In the genomic region with DNA sequence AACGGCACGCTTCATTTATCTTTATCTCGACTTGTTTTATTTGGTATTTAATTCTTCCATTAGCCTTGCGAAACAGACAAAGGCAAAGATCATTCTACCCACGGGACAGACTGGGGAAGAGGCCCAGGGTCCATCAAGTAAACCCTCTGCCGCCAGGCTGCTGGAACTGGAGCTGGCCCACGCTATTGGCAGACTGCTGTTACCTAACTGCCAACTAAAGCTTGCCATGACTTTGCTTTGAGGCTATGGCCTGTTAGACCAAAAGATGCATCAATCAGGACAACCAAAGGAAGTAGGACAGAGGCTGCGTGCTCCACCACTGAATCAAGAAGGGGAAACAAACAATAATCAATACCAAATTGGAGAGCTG, we compare ENCODE assay signal across 8 cellular contexts. TPM values are rescaled to one million over a fixed set of nuclear protein-coding genes. Genes with fewer than 3 reads are reported as not detected.
DNase-seq lines count a peak whose midpoint lies in the region; ATAC-seq and TF ChIP-seq lines count a peak whose summit lies in the region.

No MANE protein-coding gene starts in this region.

- TF ChIP-seq CTCF in GM12875 (IDR thresholded peaks at IDR 0.05; ENCODE audit: borderline replicate concordance, insufficient read depth, low read depth, low read length) (no peak), fibroblast of mammary gland (conservative IDR thresholded peaks at IDR 0.05; ENCODE audit: control insufficient read depth, insufficient read depth, low read depth, low read length) (no peak)

- POLR2A ChIA-PET in T-cell (lab: Charles Lee): interaction anchor here (1.6 to 2.3 kb wide), 2 partner anchors 158 to 490 kb away, joined by 4 to 8 read pairs; partner anchors contain the start of genes CCDC15 (in 1 of the 2) and TBRG1 (in 1 of the 2)

- H3K27me3 Mint-ChIP-seq in T-cell: peaks cover 3 to 5% of the 10 kb centered on the region in 2 donors

- peak overlapping the region; percentile 89 to 94 for H3K27ac Mint-ChIP-seq in T-cell

- H3K36me3 Mint-ChIP-seq in T-cell: no peaks in the 10 kb centered on the region

- DNase-seq in T-cell (no peak), fibroblast of mammary gland (ENCODE audit: low read depth) (no peak), skeletal muscle cell (ENCODE audit: low read depth) (no peak)
- no peak for DNase-seq in activated effector memory CD4-positive, alpha-beta T cell treated with Interleukin-2 at 50 U/mL for 16 hours

- peak overlapping the region; percentile 13 for H3K4me3 ChIP-seq in GM12875 (ENCODE audit: low read depth, low read length)
- peak overlapping the region; percentile 44 for H3K4me3 ChIP-seq in fibroblast of mammary gland (ENCODE audit: control insufficient read depth, low read depth, low read length)
- H3K4me3 ChIP-seq in skeletal muscle cell (ENCODE audit: low read depth, low read length): peak overlapping the region; percentile 88

- CTCF ChIA-PET in T-cell (lab: Charles Lee): interaction anchor here (0.5 to 3.5 kb wide), 5 partner anchors 12 to 254 kb away, joined by 3 to 24 read pairs (median 3); no protein-coding TSS in a partner anchor

- peaks cover 19 to 26% (median 23%) of the 10 kb centered on the region in 3 donors for H3K4me1 Mint-ChIP-seq in T-cell

- H3K9me3 Mint-ChIP-seq in T-cell: peaks cover 0 to 7% (median 0%) of the 10 kb centered on the region in 3 donors

- H3K4me3 Mint-ChIP-seq in T-cell: peak overlapping the region; percentile 94 to 97 (median 96)

- no peak for ATAC-seq in T-cell (replicated peaks in 1 of 4)
- ATAC-seq in GM18873 (IDR thresholded peaks at IDR 0.05; ENCODE audit: low FRiP score, unreplicated experiment): no peak
- ATAC-seq in GM19023 (IDR thresholded peaks at IDR 0.05; ENCODE audit: unreplicated experiment): no peak
- no peak for ATAC-seq in HG02610 (IDR thresholded peaks at IDR 0.05; ENCODE audit: unreplicated experiment)

RNA-seq across cellular contexts. Expression of gene TMEM218, which starts 0.8 kb away (rescaled TPM):
- total RNA-seq in T-cell: 10 to 100 TPM; 10.3 to 18.9 (median 14.8) TPM

RNA-seq across cellular contexts. Expression of gene SLC37A2, which starts 49.1 kb away (rescaled TPM):
- 1 to 10 TPM in 3 of 5 donors, under 1 TPM in 2; 0.14 to 1.5 (median 1.1) TPM for total RNA-seq in T-cell

RNA-seq across cellular contexts. Expression of gene PKNOX2, which starts 52.3 kb away (rescaled TPM):
- under 1 TPM in 1 of 5 donors, not detected in 4; 0.55 TPM for total RNA-seq in T-cell

Comparison
In these comparisons a context has a peak if more than half of its experiments do, and no peak if none do; other contexts are left out.
1. H3K4me3 ChIP-seq: peak in every context shown above with its lines; median percentile 88 in skeletal muscle cell; 44 in fibroblast of mammary gland; 13 in GM12875.